ENCODE assay signal across 8 cellular contexts in the genomic region with DNA sequence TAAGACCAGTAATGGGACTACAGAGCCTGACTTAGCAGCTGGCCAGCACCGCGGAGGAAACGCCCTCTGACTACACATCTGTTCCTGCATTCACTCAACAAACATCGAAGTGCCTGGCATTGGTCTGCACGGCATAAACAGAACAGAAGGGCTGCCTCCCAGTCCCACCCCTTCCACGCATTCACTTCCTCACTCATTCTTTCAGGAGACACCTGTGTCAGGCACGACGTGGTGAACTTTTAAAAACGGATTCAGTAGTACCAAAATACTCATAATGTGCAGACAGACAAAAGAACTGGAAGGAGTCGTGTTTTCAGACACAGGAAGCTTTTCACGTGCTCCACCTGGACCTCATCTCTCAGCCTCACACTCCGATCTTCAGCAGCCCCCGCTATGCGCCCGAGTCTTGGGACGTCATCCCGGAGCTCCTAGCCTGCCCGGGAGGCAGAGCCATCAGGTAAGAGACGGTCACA.
DNase-seq lines count a peak whose midpoint lies in the region; ATAC-seq lines count a peak whose summit lies in the region.

No MANE protein-coding gene starts in this region.

- H3K4me1 Mint-ChIP-seq in activated T-cell treated with anti-CD3 and anti-CD28 coated beads, Interleukin-2, amount 50 U/mL, for 4 hours (ENCODE audit: low read depth): peaks cover 35% of the 10 kb centered on the region
- peaks cover 48% of the 10 kb centered on the region for H3K4me1 Mint-ChIP-seq in memory B cell

- H3K27ac Mint-ChIP-seq in memory B cell: peak overlapping the region; percentile 91

- no peaks in the 10 kb centered on the region for H3K27me3 Mint-ChIP-seq in activated T-cell treated with anti-CD3 and anti-CD28 coated beads, Interleukin-2, amount 50 U/mL, for 4 hours (ENCODE audit: low read depth)
- no peaks in the 10 kb centered on the region for H3K27me3 Mint-ChIP-seq in memory B cell

- no peaks in the 10 kb centered on the region for H3K9me3 Mint-ChIP-seq in activated T-cell treated with anti-CD3 and anti-CD28 coated beads, Interleukin-2, amount 50 U/mL, for 4 hours
- H3K9me3 Mint-ChIP-seq in memory B cell: no peaks in the 10 kb centered on the region

- ATAC-seq in HG03045 (IDR thresholded peaks at IDR 0.05; ENCODE audit: unreplicated experiment) (peak; percentile 85), memory B cell (ENCODE audit: low read depth) (peak; percentile 75), HG03139 (IDR thresholded peaks at IDR 0.05; ENCODE audit: unreplicated experiment) (no peak)
- ATAC-seq in activated T-cell treated with anti-CD3 and anti-CD28 coated beads, Interleukin-2, amount 50 U/mL, for 4 hours: peak; percentile 63 to 73

- no peaks in the 10 kb centered on the region for H3K36me3 Mint-ChIP-seq in activated T-cell treated with anti-CD3 and anti-CD28 coated beads, Interleukin-2, amount 50 U/mL, for 4 hours (ENCODE audit: insufficient read depth)
- H3K36me3 Mint-ChIP-seq in memory B cell: no peaks in the 10 kb centered on the region

- peak; percentile 47 for DNase-seq in stimulated activated CD4-positive, alpha-beta T cell treated with anti-CD3 and anti-CD28 coated beads, Interleukin-15, amount 100 ng/mL, for 24 hours
- DNase-seq in stimulated activated CD4-positive, alpha-beta T cell treated with anti-CD3 and anti-CD28 coated beads, Interleukin-2, amount 100 ng/mL, for 48 hours: no peak
- no peak for DNase-seq in activated T-cell treated with anti-CD3 and anti-CD28 coated beads, Interleukin-2, amount 50 U/mL, for 4 hours
- peak; percentile 34 to 43 for DNase-seq in memory B cell (ENCODE audit: low spot score in 2 of 2)
- no peak for DNase-seq in glomerular visceral epithelial cell (ENCODE audit: extremely low spot score)
- DNase-seq in kidney tubule cell (ENCODE audit: low spot score): no peak

- peak overlapping the region; percentile 82 for H3K4me3 Mint-ChIP-seq in activated T-cell treated with anti-CD3 and anti-CD28 coated beads, Interleukin-2, amount 50 U/mL, for 4 hours
- H3K4me3 Mint-ChIP-seq in memory B cell: peak overlapping the region; percentile 90

Comparison
In these comparisons a context has a peak if more than half of its experiments do, and no peak if none do; other contexts are left out.
1. DNase-seq: peak in stimulated activated CD4-positive, alpha-beta T cell treated with anti-CD3 and anti-CD28 coated beads, Interleukin-15, amount 100 ng/mL, for 24 hours (single experiment) and memory B cell (2 of 2); none in stimulated activated CD4-positive, alpha-beta T cell treated with anti-CD3 and anti-CD28 coated beads, Interleukin-2, amount 100 ng/mL, for 48 hours (0 of 2), activated T-cell treated with anti-CD3 and anti-CD28 coated beads, Interleukin-2, amount 50 U/mL, for 4 hours (single experiment), glomerular visceral epithelial cell (single experiment) and kidney tubule cell (single experiment).